8 cellular contexts compared by ENCODE assay signal in genomic region chr4:78644744-78645330, GRCh38.
DNase-seq lines count a peak whose midpoint lies in the region; ATAC-seq and TF ChIP-seq lines count a peak whose summit lies in the region.

No MANE protein-coding gene starts in this region.

- TF ChIP-seq CTCF in foreskin fibroblast (IDR thresholded peaks at IDR 0.05; ENCODE audit: low read depth, low read length) (peak; percentile 85), osteocyte (IDR thresholded peaks at IDR 0.05) (peak; percentile 80)

- ATAC-seq in GM18517 (IDR thresholded peaks at IDR 0.05; ENCODE audit: unreplicated experiment) (peak; percentile 75), HG02973 (IDR thresholded peaks at IDR 0.05; ENCODE audit: unreplicated experiment) (peak; percentile 99)

- no peaks in the 10 kb centered on the region for H3K9me3 Mint-ChIP-seq in osteocyte (ENCODE audit: unreplicated experiment)

- H3K36me3 Mint-ChIP-seq in osteocyte (ENCODE audit: unreplicated experiment): no peaks in the 10 kb centered on the region

- H3K4me3 Mint-ChIP-seq in osteocyte (ENCODE audit: unreplicated experiment): no peak overlapping the region

- no peak overlapping the region for H3K4me3 ChIP-seq in foreskin fibroblast (ENCODE audit: low read depth in 1 of 2, low read length in 2 of 2)

- H3K27ac Mint-ChIP-seq in osteocyte (ENCODE audit: unreplicated experiment): peak overlapping the region; percentile 96

- no peaks in the 10 kb centered on the region for H3K27me3 Mint-ChIP-seq in osteocyte (ENCODE audit: unreplicated experiment)

- DNase-seq in Ammon's horn (ENCODE audit: low spot score) (peak; percentile 84), NCI-H82 (lab: John Stamatoyannopoulos, UW) (peak; percentile 71), foreskin fibroblast (peak; percentile 69 to 87), osteocyte (ENCODE audit: extremely low spot score, unreplicated experiment) (no peak), NCI-H2196 (lab: John Stamatoyannopoulos, UW; ENCODE audit: unreplicated experiment) (no peak)
- DNase-seq in activated T-cell treated with anti-CD3 and anti-CD28 coated beads, Interleukin-2, amount 50 U/mL, for 48 hours: peak; percentile 43 to 58

- H3K4me1 Mint-ChIP-seq in osteocyte (ENCODE audit: unreplicated experiment): peaks cover 20% of the 10 kb centered on the region

Comparison
In these comparisons a context has a peak if more than half of its experiments do, and no peak if none do; other contexts are left out.
1. DNase-seq: peak in Ammon's horn (single experiment), NCI-H82 (single experiment), activated T-cell treated with anti-CD3 and anti-CD28 coated beads, Interleukin-2, amount 50 U/mL, for 48 hours (2 of 2) and foreskin fibroblast (2 of 2); none in osteocyte (single experiment) and NCI-H2196 (single experiment).